8 cellular contexts compared by ENCODE assay signal in the genomic region with DNA sequence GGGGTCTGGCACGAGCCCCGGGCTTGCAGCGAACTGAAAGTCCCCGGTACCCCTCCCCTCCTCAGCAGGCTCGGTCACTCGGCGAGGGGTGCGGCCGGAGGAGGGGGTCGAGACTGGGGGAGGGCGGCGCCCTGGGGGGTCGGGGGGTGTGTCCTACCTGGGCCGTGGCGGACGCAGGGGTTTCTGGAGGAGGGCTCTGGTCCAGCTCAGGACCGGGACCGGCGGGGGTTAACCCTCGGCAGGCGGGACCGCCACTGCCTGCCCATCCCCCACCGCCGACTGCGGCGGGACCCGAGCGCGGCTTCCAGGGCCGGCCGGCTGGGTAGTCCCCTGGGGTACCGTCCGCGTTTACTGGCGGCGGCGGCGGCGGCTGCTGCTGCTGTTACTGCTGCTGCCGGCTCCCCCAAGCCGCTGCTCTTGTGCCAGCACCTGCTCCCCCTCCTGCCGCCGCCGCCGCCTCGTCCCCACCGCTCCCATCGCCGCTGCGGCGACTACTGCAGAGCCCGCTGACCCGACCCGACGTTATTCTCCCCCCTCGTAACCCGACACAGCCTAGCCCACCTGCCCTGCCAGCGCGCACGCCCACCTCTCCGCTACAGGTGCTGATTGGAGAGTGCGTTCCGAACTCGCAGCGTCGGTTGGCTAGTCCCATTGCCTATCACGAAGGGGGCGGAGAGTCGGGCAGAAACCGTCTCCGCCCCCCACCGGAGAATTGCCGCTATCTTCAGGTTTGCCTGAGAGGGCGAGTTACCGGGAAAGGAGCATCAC. TPM values are rescaled to one million over a fixed set of nuclear protein-coding genes. Genes with fewer than 3 reads are reported as not detected.
A peak's percentile ranks its signal among the peaks of the same experiment; 100 is the strongest.
DNase-seq lines count a peak whose midpoint lies in the region; ATAC-seq and TF ChIP-seq lines count a peak whose summit lies in the region.

A gene (minus strand): TSS at position 498 of the 768 bp plus-strand sequence. CDS start 42,161 bp downstream, outside the sequence.

- H4K91ac ChIP-seq in IMR-90 (ENCODE audit: insufficient read depth, low read depth, low read length) = peak within 1 kb of the TSS; percentile 67

- peak within 1 kb of the TSS; percentile 55; the same call in 1 of the 2 replicates for H3K56ac ChIP-seq in IMR-90 (ENCODE audit: extremely low read depth, insufficient read depth, low read length)

- CTCF ChIA-PET in IMR-90 (lab: Yijun Ruan, JAX) = no interaction called here

- H4K20me1 ChIP-seq in IMR-90 (ENCODE audit: insufficient read depth, low read length) = peaks cover 4% of the 10 kb centered on the region; the same call in 1 of the 2 replicates

- peak within 1 kb of the TSS; percentile 17; the same call in 1 of the 2 replicates for H2BK120ac ChIP-seq in IMR-90 (ENCODE audit: low read depth, low read length)

- TF ChIP-seq POLR2A in IMR-90 (IDR thresholded peaks at IDR 0.05; ENCODE audit: low read depth, low read length) = no peak; the same call in 1 of the 2 replicates

- 1% methylated on average over 16 of the region's 75 CpGs; no CpG with 5 or more reads in 1 of the 2 experiments for WGBS in IMR-90 (ENCODE audit: extremely low coverage in 2 of 2, insufficient read length in 1 of 2), 2 experiments

- POLR2A ChIA-PET in IMR-90 (lab: Charles Lee; ENCODE audit: unreplicated experiment) = no interaction called here

- peaks cover 6 to 27% of the 10 kb centered on the region in 2 experiments; a peak in 3 of 4 replicates for H3K79me1 ChIP-seq in IMR-90 (ENCODE audit: low read depth in 1 of 2, low read length in 2 of 2)

- TF ChIP-seq CTCF in IMR-90 (conservative IDR thresholded peaks at IDR 0.05; ENCODE audit: low read depth, low read length) (peak; percentile 20; the same call in 1 of the 2 replicates), mucosa of descending colon (IDR thresholded peaks at IDR 0.05) (peak; percentile 12)

- peak; percentile 98 for DNase-seq in DMS 273 (lab: John Stamatoyannopoulos, UW; ENCODE audit: unreplicated experiment)
- peak; percentile 99 for DNase-seq in IMR-90
- peak; percentile 99 for DNase-seq in OCI-M1 (lab: John Stamatoyannopoulos, UW)
- peak; percentile 96 for DNase-seq in activated T-cell treated with anti-CD3 and anti-CD28 coated beads for 4 hours
- DNase-seq in epithelial cell of prostate (ENCODE audit: low read depth, low spot score) = peak; percentile 87
- peak; percentile 98 to 99 (median 99) for DNase-seq in mucosa of descending colon
- DNase-seq in stimulated activated CD8-positive, alpha-beta memory T cell treated with anti-CD3 and anti-CD28 coated beads, Interleukin-4, amount 100 ng/mL, for 24 hours (ENCODE audit: low read depth) = peak; percentile 95

- H3K27ac ChIP-seq in IMR-90 (ENCODE audit: insufficient read depth, low read length) (peak within 1 kb of the TSS; percentile 77), epithelial cell of prostate (peak within 1 kb of the TSS; percentile 70)

- no peak for TF ChIP-seq RAD21 in IMR-90 (IDR thresholded peaks at IDR 0.05; ENCODE audit: low read length)

- H2AK5ac ChIP-seq in IMR-90 (ENCODE audit: low read depth, low read length) = 0 out of 2 replicates have a peak within 1 kb of the TSS, but pooled peaks have one; percentile 16

- H2BK5ac ChIP-seq in IMR-90 (ENCODE audit: low read depth, low read length, poor library complexity, severe bottlenecking) = peak within 1 kb of the TSS; percentile 56

- H4K8ac ChIP-seq in IMR-90 (ENCODE audit: low read depth in 2 of 2, low read length in 2 of 2) = peak within 1 kb of the TSS; percentile 66 to 97

- peak within 1 kb of the TSS; percentile 55 for H3K23ac ChIP-seq in IMR-90 (ENCODE audit: low read depth, low read length)

- H3K4me3 ChIP-seq in IMR-90 (ENCODE audit: insufficient read depth, low read depth, low read length) = peak within 1 kb of the TSS; percentile 97
- H3K4me3 ChIP-seq in mucosa of descending colon = peak within 1 kb of the TSS; percentile 98

- in situ Hi-C loops in IMR-90 (cut with MboI; ENCODE audit: low sequenced_read_pairs) = loop anchor here (5.0 kb wide), 1 partner anchor 208 kb away; no protein-coding TSS in a partner anchor

- H3K14ac ChIP-seq in IMR-90 (replicated peaks; ENCODE audit: low read depth, low read length) = peak within 1 kb of the TSS; percentile 84

- peak within 1 kb of the TSS; percentile 87 for H3K9ac ChIP-seq in IMR-90 (ENCODE audit: low read depth, low read length)

- no TSS peak for BruUV-seq in IMR-90 (replicated peaks; lab: Mats Ljungman, UMichigan)

- no peaks in the 10 kb centered on the region; the same call in 1 of the 2 replicates for H3K4me1 ChIP-seq in IMR-90 (ENCODE audit: control insufficient read depth, insufficient read depth, low read length)
- H3K4me1 ChIP-seq in mucosa of descending colon (ENCODE audit: low read depth) = no peaks in the 10 kb centered on the region

- peaks cover 6% of the 10 kb centered on the region; the same call in 1 of the 2 replicates for H3K9me1 ChIP-seq in IMR-90 (ENCODE audit: insufficient read depth, low read length)

- peak within 1 kb of the TSS; percentile 18; the same call in 1 of the 2 replicates for H2BK20ac ChIP-seq in IMR-90 (ENCODE audit: low read depth, low read length)

- peak within 1 kb of the TSS; percentile 77 for H3K4ac ChIP-seq in IMR-90 (ENCODE audit: low read depth, low read length)

- intact Hi-C loops in IMR-90 (cut with micrococcal nuclease) (loop anchor here (1.0 to 5.0 kb wide), 2 partner anchors 123 to 183 kb away; a partner anchor contains a TSS), mucosa of descending colon (cut with DNase I, micrococcal nuclease) (loop anchor here (10.0 kb wide), 1 partner anchor 216 kb away; no protein-coding TSS in a partner anchor)

- H3K18ac ChIP-seq in IMR-90 (ENCODE audit: low read depth, low read length) = peak within 1 kb of the TSS; percentile 28; the same call in 1 of the 2 replicates

- H2AK9ac ChIP-seq in IMR-90 (replicated peaks; ENCODE audit: low read depth, low read length, poor library complexity) = peak within 1 kb of the TSS; percentile 86

- peak within 1 kb of the TSS; percentile 21 for H4K5ac ChIP-seq in IMR-90 (ENCODE audit: low read depth, low read length)

- H3K9me3 ChIP-seq in IMR-90 (ENCODE audit: control insufficient read depth, insufficient read depth, low read length) (no peaks in the 10 kb centered on the region), mucosa of descending colon (no peaks in the 10 kb centered on the region)

- peak within 1 kb of the TSS; percentile 93 for H3K4me2 ChIP-seq in IMR-90 (ENCODE audit: low read depth, low read length)

- H3K27me3 ChIP-seq in IMR-90 (ENCODE audit: control insufficient read depth, insufficient read depth, low read length) = no peaks in the 10 kb centered on the region

- dilution Hi-C loops in IMR-90 (cut with HindIII; ENCODE audit: low sequenced_read_pairs, unreplicated experiment) = no loop called here

- ATAC-seq in GM21528 (IDR thresholded peaks at IDR 0.05; ENCODE audit: low FRiP score, unreplicated experiment) = peak; percentile 93
- ATAC-seq in IMR-90 (ENCODE audit: low read depth) = peak; percentile 99
- ATAC-seq in mucosa of descending colon = peak; percentile 99

- H2AFZ ChIP-seq in IMR-90 (replicated peaks; ENCODE audit: low read length, poor library complexity) = peak within 1 kb of the TSS; percentile 99

- H3K36me3 ChIP-seq in IMR-90 (ENCODE audit: control insufficient read depth, insufficient read depth, low read length) = no peaks in the 10 kb centered on the region
- H3K36me3 ChIP-seq in mucosa of descending colon (ENCODE audit: low read depth) = no peaks in the 10 kb centered on the region

- peak within 1 kb of the TSS; percentile 30; the same call in 1 of the 3 replicates for H2BK15ac ChIP-seq in IMR-90 (ENCODE audit: low read depth, low read length)

TF ChIP-seq in IMR-90, 13 proteins besides CTCF, POLR2A, EP300 and RAD21:
- TF ChIP-seq, protein P1, sequence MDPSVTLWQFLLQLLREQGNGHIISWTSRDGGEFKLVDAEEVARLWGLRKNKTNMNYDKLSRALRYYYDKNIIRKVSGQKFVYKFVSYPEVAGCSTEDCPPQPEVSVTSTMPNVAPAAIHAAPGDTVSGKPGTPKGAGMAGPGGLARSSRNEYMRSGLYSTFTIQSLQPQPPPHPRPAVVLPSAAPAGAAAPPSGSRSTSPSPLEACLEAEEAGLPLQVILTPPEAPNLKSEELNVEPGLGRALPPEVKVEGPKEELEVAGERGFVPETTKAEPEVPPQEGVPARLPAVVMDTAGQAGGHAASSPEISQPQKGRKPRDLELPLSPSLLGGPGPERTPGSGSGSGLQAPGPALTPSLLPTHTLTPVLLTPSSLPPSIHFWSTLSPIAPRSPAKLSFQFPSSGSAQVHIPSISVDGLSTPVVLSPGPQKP (IDR thresholded peaks at IDR 0.05; ENCODE audit: borderline replicate concordance, low read depth, low read length) = no peak
- TF ChIP-seq MXI1 (IDR thresholded peaks at IDR 0.05; ENCODE audit: borderline replicate concordance, low read depth, low read length) (peak; percentile 70; the same call in 1 of the 2 replicates), MAZ (IDR thresholded peaks at IDR 0.05; ENCODE audit: borderline replicate concordance, low read depth, low read length) (peak; percentile 80; the same call in 1 of the 2 replicates), BHLHE40 (IDR thresholded peaks at IDR 0.05; ENCODE audit: low read depth, low read length) (no peak), FOS (IDR thresholded peaks at IDR 0.05; ENCODE audit: low read depth, low read length) (peak; percentile 80), CEBPB (IDR thresholded peaks at IDR 0.05; ENCODE audit: low read depth, low read length) (no peak)

RNA-seq across cellular contexts. Expression of the gene that starts here (rescaled TPM):
- total RNA-seq in IMR-90 (2012; rRNA removed) (3.2 and 5.6 TPM in 2 replicates), mucosa of descending colon (10 to 100 TPM in 2 of 3 donors, 1 to 10 TPM in 1; 9.7 to 27.6 (median 11.4) TPM)
- 2.4 and 2.5 TPM in 2 replicates for polyA plus RNA-seq in IMR-90 (2012; rRNA removed)
- 0.63 and 0.71 TPM in 2 replicates for polyA plus RNA-seq in IMR-90 (2012; cell fraction: cytosol; rRNA removed)
- polyA plus RNA-seq in IMR-90 (2012; cell fraction: nucleus; rRNA removed; ENCODE audit: low replicate concordance) = 1.9 and 10.8 TPM in 2 replicates

Comparison
In these comparisons a context has a peak if more than half of its experiments do, and no peak if none do; other contexts are left out.
1. Peak in every context shown above with its lines: DNase-seq, ATAC-seq, H3K4me3 ChIP-seq and H3K27ac ChIP-seq.